In genomic region chr7:149060161-149060560, GRCh38 we compare ENCODE assay signal across 1 cellular context.
TF ChIP-seq lines count a peak whose summit lies in the region.

No MANE protein-coding gene starts in this region.

TF ChIP-seq in GM12878, 131 proteins besides CTCF, POLR2A, EP300 and RAD21:
- TF ChIP-seq NKRF (conservative IDR thresholded peaks at IDR 0.05) (no peak), PML (IDR thresholded peaks at IDR 0.05; ENCODE audit: low read length) (no peak)
